ENCODE assay signal across 9 cellular contexts in the genomic region with DNA sequence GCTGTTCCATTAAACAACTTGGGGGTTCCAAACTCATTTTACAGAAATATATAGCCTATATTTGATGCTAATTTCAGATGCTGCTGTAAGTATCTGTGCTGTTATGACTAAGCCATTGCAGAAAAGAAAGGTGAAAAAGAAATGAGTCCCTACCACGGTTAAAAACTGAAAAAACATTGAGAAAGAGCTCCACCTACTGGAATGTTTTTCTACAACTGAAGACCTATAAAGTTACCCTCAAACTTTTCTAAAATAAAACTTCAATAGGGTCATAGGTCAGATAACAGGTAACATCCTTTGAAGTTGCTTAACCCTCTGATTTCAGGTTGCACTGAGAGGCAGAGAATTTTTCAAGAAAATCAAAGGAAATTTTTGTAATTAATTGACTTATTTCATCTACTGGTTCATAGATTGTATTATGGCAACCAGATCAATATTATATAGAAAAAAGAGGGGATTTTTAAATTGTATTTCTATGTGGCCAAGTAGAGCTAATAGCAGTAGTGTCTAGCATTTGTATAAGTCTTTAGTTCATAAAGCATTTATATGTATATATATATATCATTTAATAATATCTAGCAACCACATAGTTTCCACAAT.
DNase-seq lines count a peak whose midpoint lies in the region; ATAC-seq and TF ChIP-seq lines count a peak whose summit lies in the region.
"Had no signal": no experiment of that assay in that cellular context is flagged by ENCODE, and none has a peak within 500 bp of the region (broad histone marks: within the 10 kb centered on the region; RNA-seq: fewer than 3 reads in every experiment).

No MANE protein-coding gene starts in this region.

- TF ChIP-seq CTCF in dorsolateral prefrontal cortex (IDR thresholded peaks at IDR 0.05 in 54 of 56, conservative IDR thresholded peaks at IDR 0.05 in 2 of 56; ENCODE audit: low read depth in 1 of 56, partially characterized antibody in 56 of 56) = peak; percentile 27 to 75 (median 59)

- H3K27me3 ChIP-seq in dorsolateral prefrontal cortex = no peaks in the 10 kb centered on the region

- H3K36me3 Mint-ChIP-seq in stimulated activated naive B cell treated with anti-CD40 and anti-IgM and Interleukin-4, amounts not matched to agents 10 μg/mL and 1 μg/mL and 100 μg/mL, for 72 hours = no peaks in the 10 kb centered on the region

- intact Hi-C loops in dorsolateral prefrontal cortex (cut with DNase I) = no loop called here

- H3K4me3 ChIP-seq in dorsolateral prefrontal cortex = no peak overlapping the region
- H3K4me3 ChIP-seq: skin epidermis had no signal

- peaks cover 6% of the 10 kb centered on the region in 2 donors for H3K27me3 Mint-ChIP-seq in stimulated activated naive B cell treated with anti-CD40 and anti-IgM and Interleukin-4, amounts not matched to agents 10 μg/mL and 1 μg/mL and 100 μg/mL, for 72 hours

- H3K9me3 Mint-ChIP-seq in stimulated activated naive B cell treated with anti-CD40 and anti-IgM and Interleukin-4, amounts not matched to agents 10 μg/mL and 1 μg/mL and 100 μg/mL, for 72 hours = no peaks in the 10 kb centered on the region

- no peak overlapping the region for H3K27ac ChIP-seq in dorsolateral prefrontal cortex
- H3K27ac ChIP-seq: skin epidermis had no signal

- no peak overlapping the region for H3K4me3 Mint-ChIP-seq in stimulated activated naive B cell treated with anti-CD40 and anti-IgM and Interleukin-4, amounts not matched to agents 10 μg/mL and 1 μg/mL and 100 μg/mL, for 72 hours

- peak; percentile 73 for ATAC-seq in HG02759 (IDR thresholded peaks at IDR 0.05; ENCODE audit: unreplicated experiment)
- ATAC-seq in stimulated activated naive B cell treated with anti-CD40 and anti-IgM and Interleukin-4, amounts not matched to agents 10 μg/mL and 1 μg/mL and 100 μg/mL, for 72 hours (replicated peaks) = peak; percentile 83 to 89

- DNase-seq in DMS79 treated with DMSO at 0.1 percent for 48 hours (lab: John Stamatoyannopoulos, UW) (peak; percentile 32), DMS79 (lab: John Stamatoyannopoulos, UW) (no peak), NCI-H2171 (lab: John Stamatoyannopoulos, UW) (peak; percentile 4), dorsolateral prefrontal cortex (no peak), GM19238 (ENCODE audit: insufficient read length, low spot score) (no peak), NCI-H187 (lab: John Stamatoyannopoulos, UW) (no peak)
- DNase-seq in stimulated activated naive B cell treated with anti-CD40 and anti-IgM and Interleukin-4, amounts not matched to agents 10 μg/mL and 1 μg/mL and 100 μg/mL, for 72 hours = no peak

- H3K4me1 Mint-ChIP-seq in stimulated activated naive B cell treated with anti-CD40 and anti-IgM and Interleukin-4, amounts not matched to agents 10 μg/mL and 1 μg/mL and 100 μg/mL, for 72 hours = no peaks in the 10 kb centered on the region

- H3K27ac Mint-ChIP-seq in stimulated activated naive B cell treated with anti-CD40 and anti-IgM and Interleukin-4, amounts not matched to agents 10 μg/mL and 1 μg/mL and 100 μg/mL, for 72 hours = no peak overlapping the region

Comparison
In these comparisons a context has a peak if more than half of its experiments do, and no peak if none do; other contexts are left out.
1. DNase-seq: peak in DMS79 treated with DMSO at 0.1 percent for 48 hours (single experiment) and NCI-H2171 (single experiment); none in DMS79 (single experiment), dorsolateral prefrontal cortex (0 of 10), stimulated activated naive B cell treated with anti-CD40 and anti-IgM and Interleukin-4, amounts not matched to agents 10 μg/mL and 1 μg/mL and 100 μg/mL, for 72 hours (single experiment), GM19238 (single experiment) and NCI-H187 (0 of 2).